In the genomic region with DNA sequence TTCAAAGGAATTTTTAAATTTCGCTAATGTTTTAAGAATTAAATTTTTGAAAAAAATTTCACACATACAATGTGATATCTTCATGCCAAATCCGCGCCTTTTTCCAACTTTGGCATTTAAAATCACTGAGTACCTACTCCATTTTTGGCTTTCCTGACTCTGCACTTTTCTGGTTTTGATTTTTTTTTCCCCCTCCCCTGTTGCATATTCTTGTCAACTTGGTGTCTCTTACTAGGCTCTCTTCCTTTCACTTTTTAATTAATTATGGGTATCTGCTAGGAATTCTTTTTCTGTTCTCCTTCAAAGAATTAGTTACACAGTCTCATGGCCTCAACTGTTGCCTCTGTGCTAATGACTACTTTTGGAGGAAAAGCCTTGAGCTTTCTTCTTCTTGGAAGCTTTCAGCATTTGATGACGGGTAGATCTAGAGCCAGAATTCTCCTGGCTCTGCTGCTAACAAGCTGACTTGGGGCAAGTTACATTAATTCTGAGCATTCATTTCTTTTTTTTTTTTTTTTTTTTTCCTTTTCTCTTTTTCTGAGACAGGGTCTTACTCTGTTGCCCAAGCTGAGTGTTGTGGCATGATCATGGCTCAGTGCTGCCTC, we compare ENCODE assay signal across 12 cellular contexts. TPM values are rescaled to one million over a fixed set of nuclear protein-coding genes. Genes with fewer than 3 reads are reported as not detected.
DNase-seq lines count a peak whose midpoint lies in the region; ATAC-seq and TF ChIP-seq lines count a peak whose summit lies in the region.
"Had no signal": no experiment of that assay in that cellular context is flagged by ENCODE, and none has a peak within 500 bp of the region (broad histone marks: within the 10 kb centered on the region; RNA-seq: fewer than 3 reads in every experiment).

No MANE protein-coding gene starts in this region.

- H3K36me3 Mint-ChIP-seq in activated naive CD8-positive, alpha-beta T cell treated with anti-CD3 and anti-CD28 coated beads, Interleukin-2, amount 10 ng/mL, durations not matched to agents 7 days and 5 days = peaks cover 24% of the 10 kb centered on the region
- H3K36me3 Mint-ChIP-seq in mesothelial cell of epicardium = peaks cover 21% of the 10 kb centered on the region

- H3K4me1 Mint-ChIP-seq in activated naive CD8-positive, alpha-beta T cell treated with anti-CD3 and anti-CD28 coated beads, Interleukin-2, amount 10 ng/mL, durations not matched to agents 7 days and 5 days = peaks cover 20% of the 10 kb centered on the region
- H3K4me1 Mint-ChIP-seq in mesothelial cell of epicardium = peaks cover 30% of the 10 kb centered on the region

- peaks cover 4% of the 10 kb centered on the region for H3K36me3 ChIP-seq in right atrium auricular region
- H3K36me3 ChIP-seq: vagina had no signal

- H3K27me3 Mint-ChIP-seq in activated naive CD8-positive, alpha-beta T cell treated with anti-CD3 and anti-CD28 coated beads, Interleukin-2, amount 10 ng/mL, durations not matched to agents 7 days and 5 days = peaks cover 2% of the 10 kb centered on the region
- H3K27me3 Mint-ChIP-seq in mesothelial cell of epicardium (ENCODE audit: low read depth) = no peaks in the 10 kb centered on the region

- H3K27ac Mint-ChIP-seq in activated naive CD8-positive, alpha-beta T cell treated with anti-CD3 and anti-CD28 coated beads, Interleukin-2, amount 10 ng/mL, durations not matched to agents 7 days and 5 days = no peak overlapping the region
- peak overlapping the region; percentile 27 for H3K27ac Mint-ChIP-seq in mesothelial cell of epicardium

- peak overlapping the region; percentile 67 to 75 for H3K4me3 ChIP-seq in right atrium auricular region
- H3K4me3 ChIP-seq: vagina had no signal

- intact Hi-C loops in left cardiac atrium (cut with DNase I) = loop anchor here in 1 of 2 donors (5.0 kb wide), 1 partner anchor 40 kb away; no protein-coding TSS in a partner anchor

- ATAC-seq in left cardiac atrium (no peak), HG03565 (IDR thresholded peaks at IDR 0.05; ENCODE audit: unreplicated experiment) (no peak), HG02840 (IDR thresholded peaks at IDR 0.05; ENCODE audit: low FRiP score, unreplicated experiment) (no peak), GM18519 (IDR thresholded peaks at IDR 0.05; ENCODE audit: low FRiP score, unreplicated experiment) (no peak)
- no peak for ATAC-seq in activated naive CD8-positive, alpha-beta T cell treated with anti-CD3 and anti-CD28 coated beads, Interleukin-2, amount 10 ng/mL, durations not matched to agents 7 days and 5 days (ENCODE audit: low read depth)

- DNase-seq in right atrium auricular region (ENCODE audit: low spot score) (no peak), left cardiac atrium (no peak), mesothelial cell of epicardium (ENCODE audit: low spot score in 2 of 2, unreplicated experiment in 2 of 2) (no peak)
- DNase-seq in activated naive CD8-positive, alpha-beta T cell treated with anti-CD3 and anti-CD28 coated beads, Interleukin-2, amount 10 ng/mL, durations not matched to agents 7 days and 5 days = no peak
- no peak for DNase-seq in stimulated activated CD8-positive, alpha-beta memory T cell treated with anti-CD3 and anti-CD28 coated beads, Interleukin-4, amount 100 ng/mL, for 48 hours
- DNase-seq: activated CD4-positive, CD25-positive, alpha-beta regulatory T cell treated with anti-CD3 and anti-CD28 coated beads, Interleukin-2, amount 50 U/mL, for 72 hours; COR-L47 had no signal

- TF ChIP-seq CTCF in right atrium auricular region (IDR thresholded peaks at IDR 0.05) (no peak), mesothelial cell of epicardium (IDR thresholded peaks at IDR 0.05; ENCODE audit: unreplicated experiment) (no peak)

- no peak overlapping the region for H3K27ac ChIP-seq in right atrium auricular region
- H3K27ac ChIP-seq: RWPE1, vagina had no signal

- peaks cover 0 to 28% of the 10 kb centered on the region in 2 donors for H3K4me1 ChIP-seq in right atrium auricular region

- POLR2A ChIA-PET in activated naive CD8-positive, alpha-beta T cell treated with anti-CD3 and anti-CD28 coated beads, Interleukin-2, amount 10 ng/mL, durations not matched to agents 7 days and 5 days (lab: Charles Lee) = interaction anchor here (0.6 kb wide), 1 partner anchor 431 kb away, joined by 4 read pairs; no protein-coding TSS in a partner anchor

- peak overlapping the region; percentile 3 for H3K4me3 Mint-ChIP-seq in activated naive CD8-positive, alpha-beta T cell treated with anti-CD3 and anti-CD28 coated beads, Interleukin-2, amount 10 ng/mL, durations not matched to agents 7 days and 5 days
- H3K4me3 Mint-ChIP-seq in mesothelial cell of epicardium = peak overlapping the region; percentile 95

- H3K9me3 ChIP-seq in right atrium auricular region = no peaks in the 10 kb centered on the region
- H3K9me3 ChIP-seq: vagina had no signal

- peaks cover 3% of the 10 kb centered on the region for H3K9me3 Mint-ChIP-seq in activated naive CD8-positive, alpha-beta T cell treated with anti-CD3 and anti-CD28 coated beads, Interleukin-2, amount 10 ng/mL, durations not matched to agents 7 days and 5 days
- peaks cover 3% of the 10 kb centered on the region for H3K9me3 Mint-ChIP-seq in mesothelial cell of epicardium

- H3K27me3 ChIP-seq in right atrium auricular region = no peaks in the 10 kb centered on the region
- H3K27me3 ChIP-seq: vagina had no signal

RNA-seq across cellular contexts. Expression of a gene that starts 1.8 kb away (rescaled TPM):
- 10 to 100 TPM; 20.2 to 45.4 TPM for total RNA-seq in right atrium auricular region
- 10 to 100 TPM; 37.6 to 39.0 TPM for total RNA-seq in left cardiac atrium
- total RNA-seq in activated naive CD8-positive, alpha-beta T cell treated with anti-CD3 and anti-CD28 coated beads, Interleukin-2, amount 10 ng/mL, durations not matched to agents 7 days and 5 days = 10 to 100 TPM; 12.0 to 12.3 TPM
- 25.0 to 27.1 TPM (median 25.7 TPM) in 3 replicates for total RNA-seq in mesothelial cell of epicardium
